ENCODE assay signal across 7 cellular contexts in genomic region chr11:65353900-65354264, GRCh38. TPM values are rescaled to one million over a fixed set of nuclear protein-coding genes. Genes with fewer than 3 reads are reported as not detected.
A peak's percentile ranks its signal among the peaks of the same experiment; 100 is the strongest.
DNase-seq lines count a peak whose midpoint lies in the region; ATAC-seq and TF ChIP-seq lines count a peak whose summit lies in the region.
"Had no signal": no experiment of that assay in that cellular context is flagged by ENCODE, and none has a peak within 500 bp of the region (broad histone marks: within the 10 kb centered on the region; RNA-seq: fewer than 3 reads in every experiment).

No MANE protein-coding gene starts in this region.

- no peak for ATAC-seq in CD4-positive, alpha-beta T cell (ENCODE audit: poor library complexity)
- no peak for ATAC-seq in activated T-helper 17 cell treated with anti-CD3 and anti-CD28 coated beads, Interleukin-2, amount 50 U/mL, for 72 hours (replicated peaks)
- ATAC-seq in lung (ENCODE audit: insufficient read depth, low FRiP score) (peak; percentile 5), HG03108 (IDR thresholded peaks at IDR 0.05; ENCODE audit: unreplicated experiment) (no peak)

- peak overlapping the region; percentile 51 for H3K4me3 ChIP-seq in lung

- no peaks in the 10 kb centered on the region for H3K27me3 ChIP-seq in CD4-positive, alpha-beta T cell (ENCODE audit: control insufficient read depth, insufficient read depth, low read length)
- no peaks in the 10 kb centered on the region for H3K27me3 ChIP-seq in lung (ENCODE audit: control insufficient read depth, insufficient read depth)

- peaks cover 6 to 8% of the 10 kb centered on the region in 2 donors for H3K4me1 ChIP-seq in lung (ENCODE audit: control insufficient read depth in 2 of 2, insufficient read depth in 2 of 2, low read length in 2 of 2)

- H3K27ac ChIP-seq in CD4-positive, alpha-beta T cell (ENCODE audit: low read depth, low read length), result no peak overlapping the region
- H3K27ac ChIP-seq in lung (ENCODE audit: low read depth in 1 of 2, low read length in 1 of 2), result peak overlapping the region; percentile 63 to 86

- CTCF ChIA-PET in CD4-positive, alpha-beta T cell (lab: Charles Lee), result interaction anchor here (1.0 kb wide), 2 partner anchors 24 to 39 kb away, joined by 3 to 4 read pairs; no protein-coding TSS in a partner anchor

- peaks cover 45% of the 10 kb centered on the region for H3K36me3 Mint-ChIP-seq in CD4-positive, alpha-beta T cell (ENCODE audit: low read depth)
- H3K36me3 Mint-ChIP-seq in activated T-helper 17 cell treated with anti-CD3 and anti-CD28 coated beads, Interleukin-2, amount 50 U/mL, for 72 hours (ENCODE audit: low read depth), result peaks cover 44% of the 10 kb centered on the region

- no peaks in the 10 kb centered on the region for H3K27me3 Mint-ChIP-seq in CD4-positive, alpha-beta T cell
- no peaks in the 10 kb centered on the region for H3K27me3 Mint-ChIP-seq in activated T-helper 17 cell treated with anti-CD3 and anti-CD28 coated beads, Interleukin-2, amount 50 U/mL, for 72 hours

- H3K9me3 ChIP-seq in CD4-positive, alpha-beta T cell (ENCODE audit: control insufficient read depth, low read length), result no peaks in the 10 kb centered on the region
- no peaks in the 10 kb centered on the region for H3K9me3 ChIP-seq in lung (ENCODE audit: control insufficient read depth in 2 of 2, insufficient read depth in 1 of 2, low read length in 1 of 2)

- no peaks in the 10 kb centered on the region for H3K9me3 Mint-ChIP-seq in CD4-positive, alpha-beta T cell
- no peaks in the 10 kb centered on the region for H3K9me3 Mint-ChIP-seq in activated T-helper 17 cell treated with anti-CD3 and anti-CD28 coated beads, Interleukin-2, amount 50 U/mL, for 72 hours

- intact Hi-C loops in CD4-positive, alpha-beta T cell (cut with DNase I, micrococcal nuclease), result no loop called here

- H3K4me3 Mint-ChIP-seq in CD4-positive, alpha-beta T cell, result peak overlapping the region; percentile 85
- H3K4me3 Mint-ChIP-seq in activated T-helper 17 cell treated with anti-CD3 and anti-CD28 coated beads, Interleukin-2, amount 50 U/mL, for 72 hours, result peak overlapping the region; percentile 85

- H3K4me1 Mint-ChIP-seq in CD4-positive, alpha-beta T cell (ENCODE audit: low read depth), result peaks cover 18% of the 10 kb centered on the region
- peaks cover 8% of the 10 kb centered on the region for H3K4me1 Mint-ChIP-seq in activated T-helper 17 cell treated with anti-CD3 and anti-CD28 coated beads, Interleukin-2, amount 50 U/mL, for 72 hours

- peak overlapping the region; percentile 64 for H3K27ac Mint-ChIP-seq in CD4-positive, alpha-beta T cell
- H3K27ac Mint-ChIP-seq in activated T-helper 17 cell treated with anti-CD3 and anti-CD28 coated beads, Interleukin-2, amount 50 U/mL, for 72 hours, result no peak overlapping the region

- H3K36me3 ChIP-seq in lung (ENCODE audit: control insufficient read depth in 2 of 2, insufficient read depth in 2 of 2, low read length in 2 of 2), result peaks cover 17 to 22% of the 10 kb centered on the region in 2 donors

- 24 to 38% methylated on average over 16 of the region's 16 CpGs for WGBS in lung, 2 donors

- POLR2A ChIA-PET in CD4-positive, alpha-beta T cell (lab: Charles Lee), result interaction anchor here (0.9 to 2.6 kb wide), 6 partner anchors 10 to 222 kb away, joined by 3 to 13 read pairs (median 3); partner anchors contain the start of genes DPF2, EHBP1L1 and MALAT1

- no peak for TF ChIP-seq CTCF in CD4-positive, alpha-beta T cell (IDR thresholded peaks at IDR 0.05)
- no peak for TF ChIP-seq CTCF in lung (IDR thresholded peaks at IDR 0.05; ENCODE audit: control extremely low read depth, extremely low read depth)

- no peak for DNase-seq in CD4-positive, alpha-beta T cell
- DNase-seq in lung (ENCODE audit: low spot score) (no peak), RPMI8226 (no peak)
- DNase-seq in stimulated activated CD4-positive, alpha-beta T cell treated with anti-CD3 and anti-CD28 coated beads, Interleukin-4, amount 100 ng/mL, for 4 hours, result no peak

RNA-seq across cellular contexts. Expression of gene TIGD3, which starts 0.7 kb away (rescaled TPM):
- total RNA-seq in CD4-positive, alpha-beta T cell, result under 1 TPM; 0.73 to 0.85 TPM
- total RNA-seq in activated T-helper 17 cell treated with anti-CD3 and anti-CD28 coated beads, Interleukin-2, amount 50 U/mL, for 72 hours, result 1 to 10 TPM in 1 of 2 donors, under 1 TPM in 1; 0.95 to 1.5 TPM
- total RNA-seq in lung, result under 1 TPM in 1 of 2 donors, not detected in 1; 0.21 TPM
- under 1 TPM; 0.24 to 0.27 TPM for polyA plus RNA-seq in lung

RNA-seq across cellular contexts. Expression of gene DPF2, which starts 20.2 kb away (rescaled TPM):
- 10 to 100 TPM; 50.3 to 60.1 TPM for total RNA-seq in CD4-positive, alpha-beta T cell
- 10 to 100 TPM; 66.0 to 89.5 TPM for total RNA-seq in activated T-helper 17 cell treated with anti-CD3 and anti-CD28 coated beads, Interleukin-2, amount 50 U/mL, for 72 hours
- 10 to 100 TPM; 44.6 to 53.2 TPM for total RNA-seq in lung
- polyA plus RNA-seq in lung, result 10 to 100 TPM; 21.5 to 25.0 TPM

RNA-seq across cellular contexts. Expression of gene SLC25A45, which starts 28.6 kb away (rescaled TPM):
- total RNA-seq in CD4-positive, alpha-beta T cell, result 10 to 100 TPM; 40.0 to 40.8 TPM
- total RNA-seq in activated T-helper 17 cell treated with anti-CD3 and anti-CD28 coated beads, Interleukin-2, amount 50 U/mL, for 72 hours, result 10 to 100 TPM; 18.0 to 20.1 TPM
- 10 to 100 TPM in 1 of 2 donors, 1 to 10 TPM in 1; 7.3 to 15.6 TPM for total RNA-seq in lung
- 1 to 10 TPM; 5.5 to 9.0 TPM for polyA plus RNA-seq in lung

RNA-seq across cellular contexts. Expression of gene FRMD8, which starts 32.6 kb away (rescaled TPM):
- 10 to 100 TPM; 19.4 to 25.3 TPM for total RNA-seq in CD4-positive, alpha-beta T cell
- 10 to 100 TPM; 49.6 to 52.1 TPM for total RNA-seq in activated T-helper 17 cell treated with anti-CD3 and anti-CD28 coated beads, Interleukin-2, amount 50 U/mL, for 72 hours
- total RNA-seq in lung, result 10 to 100 TPM; 18.5 to 39.9 TPM
- polyA plus RNA-seq in lung, result 10 to 100 TPM; 15.8 to 25.7 TPM

RNA-seq across cellular contexts. Expression of gene CDC42EP2, which starts 39.2 kb away (rescaled TPM):
- total RNA-seq in CD4-positive, alpha-beta T cell, result under 1 TPM in 1 of 2 experiments, not detected in 1; 0.96 TPM
- 1 to 10 TPM in 1 of 2 donors, under 1 TPM in 1; 0.73 to 2.0 TPM for total RNA-seq in activated T-helper 17 cell treated with anti-CD3 and anti-CD28 coated beads, Interleukin-2, amount 50 U/mL, for 72 hours
- total RNA-seq in lung, result 10 to 100 TPM in 1 of 2 donors, 1 to 10 TPM in 1; 9.2 to 28.9 TPM
- 10 to 100 TPM; 23.4 to 35.0 TPM for polyA plus RNA-seq in lung
- total RNA-seq: mononuclear cell had no signal
